In genomic region chr9:438066-438465, GRCh38 we compare ENCODE assay signal across 13 cellular contexts.
DNase-seq lines count a peak whose midpoint lies in the region; ATAC-seq and TF ChIP-seq lines count a peak whose summit lies in the region.
"Had no signal": no experiment of that assay in that cellular context is flagged by ENCODE, and none has a peak within 500 bp of the region (broad histone marks: within the 10 kb centered on the region; RNA-seq: fewer than 3 reads in every experiment).

No MANE protein-coding gene starts in this region.

- H3K36me3 ChIP-seq in left lung: peaks cover 0 to 97% of the 10 kb centered on the region in 2 donors
- no peaks in the 10 kb centered on the region for H3K36me3 ChIP-seq in uterus

- H3K27ac ChIP-seq in coronary artery (peak overlapping the region; percentile 60 to 84), left lung (peak overlapping the region; percentile 13 to 16), uterus (peak overlapping the region; percentile 88 to 92)

- CTCF ChIA-PET in activated naive CD4-positive, alpha-beta T cell treated with anti-CD3 and anti-CD28 coated beads, Interleukin-2, amount 10 ng/mL, durations not matched to agents 7 days and 5 days (lab: Charles Lee): interaction anchor here (0.8 kb wide), 1 partner anchor 22 kb away, joined by 3 read pairs; no protein-coding TSS in a partner anchor

- no peaks in the 10 kb centered on the region for H3K4me1 Mint-ChIP-seq in activated naive CD4-positive, alpha-beta T cell treated with anti-CD3 and anti-CD28 coated beads, Interleukin-2, amount 10 ng/mL, durations not matched to agents 7 days and 5 days

- H3K4me3 ChIP-seq in coronary artery (peak overlapping the region; percentile 6), left lung (no peak overlapping the region), uterus (no peak overlapping the region)

- peak overlapping the region; percentile 54 for H3K27ac Mint-ChIP-seq in activated naive CD4-positive, alpha-beta T cell treated with anti-CD3 and anti-CD28 coated beads, Interleukin-2, amount 10 ng/mL, durations not matched to agents 7 days and 5 days

- H3K27me3 Mint-ChIP-seq in activated naive CD4-positive, alpha-beta T cell treated with anti-CD3 and anti-CD28 coated beads, Interleukin-2, amount 10 ng/mL, durations not matched to agents 7 days and 5 days: no peaks in the 10 kb centered on the region

- TF ChIP-seq POLR2A in uterus (IDR thresholded peaks at IDR 0.05): no peak

- peaks cover 81% of the 10 kb centered on the region for H3K36me3 Mint-ChIP-seq in activated naive CD4-positive, alpha-beta T cell treated with anti-CD3 and anti-CD28 coated beads, Interleukin-2, amount 10 ng/mL, durations not matched to agents 7 days and 5 days

- H3K9me3 Mint-ChIP-seq in activated naive CD4-positive, alpha-beta T cell treated with anti-CD3 and anti-CD28 coated beads, Interleukin-2, amount 10 ng/mL, durations not matched to agents 7 days and 5 days: no peaks in the 10 kb centered on the region
- H3K9me3 Mint-ChIP-seq: T-helper 2 cell treated with Interferon-gamma antibody and Interleukin-4, amounts not matched to agents 5 μg/mL and 100 μg/mL, for 36 hours had no signal

- H3K4me3 Mint-ChIP-seq in activated naive CD4-positive, alpha-beta T cell treated with anti-CD3 and anti-CD28 coated beads, Interleukin-2, amount 10 ng/mL, durations not matched to agents 7 days and 5 days: no peak overlapping the region
- H3K4me3 Mint-ChIP-seq: T-helper 2 cell treated with Interferon-gamma antibody and Interleukin-4, amounts not matched to agents 5 μg/mL and 100 μg/mL, for 36 hours had no signal

- no peak for TF ChIP-seq CTCF in coronary artery (IDR thresholded peaks at IDR 0.05)
- no peak for TF ChIP-seq CTCF in left lung (IDR thresholded peaks at IDR 0.05)
- no peak for TF ChIP-seq CTCF in uterus (IDR thresholded peaks at IDR 0.05)

- ATAC-seq in left lung: peak; percentile 14
- ATAC-seq in GM21390 (IDR thresholded peaks at IDR 0.05; ENCODE audit: unreplicated experiment): no peak
- ATAC-seq in HG02981 (IDR thresholded peaks at IDR 0.05; ENCODE audit: unreplicated experiment): no peak

- H3K27me3 ChIP-seq in left lung (no peaks in the 10 kb centered on the region), uterus (no peaks in the 10 kb centered on the region)

- DNase-seq in activated naive CD4-positive, alpha-beta T cell treated with anti-CD3 and anti-CD28 coated beads, Interleukin-2, amount 10 ng/mL, durations not matched to agents 7 days and 5 days: no peak
- DNase-seq in activated naive CD4-positive, alpha-beta T cell treated with Interleukin-2 at 50 U/mL for 16 hours: no peak
- no peak for DNase-seq in coronary artery (ENCODE audit: low spot score)
- no peak for DNase-seq in left lung
- no peak for DNase-seq in uterus
- DNase-seq in SIG-M5 treated with dmso at 0.1 percent for 504 hours (lab: John Stamatoyannopoulos, UW; ENCODE audit: unreplicated experiment): no peak
- DNase-seq: ACHN; activated CD4-positive, alpha-beta T cell treated with anti-CD3 and anti-CD28 coated beads, Interleukin-2, amount 50 U/mL, for 4 hours; activated gamma-delta T cell; NCI-H510A had no signal

- H3K4me1 ChIP-seq in left lung: no peaks in the 10 kb centered on the region
- H3K4me1 ChIP-seq in uterus: peaks cover 0 to 8% of the 10 kb centered on the region in 2 donors

- intact Hi-C loops in left lung (cut with DNase I): no loop called here
- intact Hi-C loops in uterus (cut with DNase I; ENCODE audit: low total_unique reads): no loop called here

- H3K9me3 ChIP-seq in left lung (no peaks in the 10 kb centered on the region), uterus (no peaks in the 10 kb centered on the region)

Comparison
In these comparisons a context has a peak if more than half of its experiments do, and no peak if none do; other contexts are left out.
1. H3K27ac ChIP-seq: peak in every context shown above with its lines; median percentile 90 in uterus; 72 in coronary artery; 14 in left lung.